Comparison of ENCODE assay signal across 8 cellular contexts in the genomic region with DNA sequence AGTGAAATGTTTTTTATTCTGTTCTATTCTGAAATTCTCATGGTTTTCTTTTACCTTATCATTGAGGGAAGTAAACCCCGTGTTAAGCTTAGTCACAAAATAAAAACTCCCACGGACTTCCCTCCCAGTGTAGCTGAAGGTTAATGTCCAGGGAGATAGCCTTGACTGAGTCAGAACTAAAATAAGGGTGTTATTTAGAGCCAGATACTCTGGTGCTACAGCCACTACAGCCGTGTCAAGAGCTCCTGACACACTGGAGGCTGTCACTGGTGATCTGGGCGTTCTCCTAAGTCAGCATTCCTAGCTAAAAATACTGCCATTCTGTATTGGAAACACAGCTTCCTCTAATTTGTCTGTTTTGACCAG.
DNase-seq lines count a peak whose midpoint lies in the region; ATAC-seq, FAIRE-seq and TF ChIP-seq lines count a peak whose summit lies in the region.

No MANE protein-coding gene starts in this region.

- peak; percentile 43 for ATAC-seq in HG02763 (IDR thresholded peaks at IDR 0.05; ENCODE audit: unreplicated experiment)
- peak; percentile 72 for ATAC-seq in GM12878

- H3K27ac ChIP-seq in GM12878 (ENCODE audit: control insufficient read depth, insufficient read depth) = peak overlapping the region; percentile 6; the same call in 1 of the 2 replicates
- peak overlapping the region; percentile 57 to 82 for H3K27ac ChIP-seq in uterus

- POLR2A ChIA-PET in GM12878 (lab: Charles Lee) = interaction anchor here (0.8 to 5.5 kb wide), 10 partner anchors 8 to 104 kb away, joined by 3 to 51 read pairs (median 6); a partner anchor contains a TSS

- H4K20me1 ChIP-seq in GM12878 (ENCODE audit: control insufficient read depth, insufficient read depth) = peaks cover 6% of the 10 kb centered on the region

- RAD21 ChIA-PET in GM12878 (lab: Charles Lee; ENCODE audit: unreplicated experiment) = interaction anchor here (1.0 to 13.6 kb wide), 36 partner anchors 8 to 252 kb away, joined by 3 to 441 read pairs (median 8); a partner anchor contains a TSS

- H3K27me3 ChIP-seq in GM12878 (replicated peaks in 1 of 2; ENCODE audit: control insufficient read depth in 2 of 2, insufficient read depth in 2 of 2, low read length in 1 of 2) = no peaks in the 10 kb centered on the region
- no peaks in the 10 kb centered on the region for H3K27me3 ChIP-seq in uterus

- peak; percentile 54 to 58 for TF ChIP-seq EP300 in GM12878 (IDR thresholded peaks at IDR 0.05; ENCODE audit: borderline replicate concordance in 1 of 2, control insufficient read depth in 1 of 2, low read depth in 2 of 2, low read length in 2 of 2)

- H3K9me3 Mint-ChIP-seq in CD14-positive monocyte = no peaks in the 10 kb centered on the region

- no TSS peak for BruUV-seq in GM12878 (replicated peaks; lab: Mats Ljungman, UMichigan)

- CTCF ChIA-PET in GM12878 (lab: Yijun Ruan, JAX) = interaction anchor here (0.7 to 11.3 kb wide), 25 partner anchors 10 to 291 kb away, joined by 3 to 441 read pairs (median 8); no protein-coding TSS in a partner anchor

- H3K4me3 Mint-ChIP-seq in CD14-positive monocyte = peak overlapping the region in 1 of 2 donors; percentile 62

- H3K79me2 ChIP-seq in GM12878 (ENCODE audit: control insufficient read depth, insufficient read depth, low read length) = peaks cover 7% of the 10 kb centered on the region

- peak overlapping the region; percentile 93 to 99 (median 98) for H3K27ac Mint-ChIP-seq in CD14-positive monocyte

- H3K4me3 ChIP-seq in GM12878 (no peak overlapping the region), uterus (no peak overlapping the region)

- H3K4me1 ChIP-seq in GM12878 (ENCODE audit: control insufficient read depth, insufficient read depth, low read length) = peaks cover 20% of the 10 kb centered on the region
- peaks cover 0 to 14% of the 10 kb centered on the region in 2 donors for H3K4me1 ChIP-seq in uterus

- intact Hi-C loops in CD14-positive monocyte (cut with micrococcal nuclease) (loop anchor here in 1 of 2 donors (2.0 kb wide), 1 partner anchor 42 kb away; no protein-coding TSS in a partner anchor), GM12878 (cut with micrococcal nuclease; ENCODE audit: unreplicated experiment) (loop anchor here (2.0 to 5.0 kb wide), 4 partner anchors 30 to 285 kb away; a partner anchor contains a TSS), uterus (cut with DNase I; ENCODE audit: low total_unique reads) (no loop called here)

- H3K9ac ChIP-seq in GM12878 (ENCODE audit: control insufficient read depth, insufficient read depth, low read length) = no peak overlapping the region; the same call in 1 of the 2 replicates

- no peak overlapping the region for H2AFZ ChIP-seq in GM12878 (ENCODE audit: control insufficient read depth, low read depth, low read length)

- TF ChIP-seq RAD21 in GM12878 (IDR thresholded peaks at IDR 0.05; ENCODE audit: insufficient read depth, low read depth, low read length) = no peak

- 1% methylated on average over 4 of the region's 4 CpGs for WGBS in GM12878 (ENCODE audit: insufficient coverage, insufficient replicate concordance, low lambda C conversion rate, missing lambda C conversion rate)

- TF ChIP-seq POLR2A in GM12878 (IDR thresholded peaks at IDR 0.05; ENCODE audit: low read depth, low read length) (no peak), uterus (IDR thresholded peaks at IDR 0.05) (peak in 1 of 2 donors; percentile 17)

- in situ Hi-C loops in GM12878 (cut with MboI) = loop anchor here (5.0 kb wide), 1 partner anchor 40 kb away; no protein-coding TSS in a partner anchor

- peaks cover 27 to 32% of the 10 kb centered on the region in 2 donors for H3K36me3 Mint-ChIP-seq in CD14-positive monocyte

- H3K27me3 Mint-ChIP-seq in CD14-positive monocyte (ENCODE audit: low read depth in 3 of 3) = no peaks in the 10 kb centered on the region

- H3K4me2 ChIP-seq in GM12878 (ENCODE audit: control insufficient read depth, insufficient read depth) = no peak overlapping the region

- peaks cover 68% of the 10 kb centered on the region for H3K4me1 Mint-ChIP-seq in CD14-positive monocyte

- H3K9me3 ChIP-seq in GM12878 (replicated peaks; ENCODE audit: control insufficient read depth, insufficient read depth, low read length) (no peaks in the 10 kb centered on the region), uterus (no peaks in the 10 kb centered on the region)

- FAIRE-seq in GM12878 (lab: Jason Lieb, UNC) = no peak

- SMC1A ChIA-PET in GM12878 (lab: Charles Lee; ENCODE audit: uncharacterized antibody, unreplicated experiment) = interaction anchor here (0.8 to 23.9 kb wide), 33 partner anchors 9 to 421 kb away, joined by 3 to 800 read pairs (median 6); a partner anchor contains a TSS

- TF ChIP-seq CTCF in CD14-positive monocyte (IDR thresholded peaks at IDR 0.05) (no peak), GM12878 (IDR thresholded peaks at IDR 0.05 in 2 of 3, conservative IDR thresholded peaks at IDR 0.05 in 1 of 3; ENCODE audit: control insufficient read depth in 2 of 3, extremely low read depth in 1 of 3, insufficient read depth in 1 of 3, low read depth in 3 of 3, low read length in 3 of 3) (no peak), uterus (IDR thresholded peaks at IDR 0.05) (no peak)

- DNase-seq in CD14-positive monocyte (ENCODE audit: low spot score) = peak; percentile 89
- DNase-seq in GM12878 (ENCODE audit: low read depth, low spot score) = peak; percentile 46
- peak; percentile 50 for DNase-seq in left kidney (ENCODE audit: low read depth, low spot score)
- DNase-seq in uterus = peak in 1 of 2 donors; percentile 54
- no peak for DNase-seq in NK-92 treated with Interleukin-12 subunit alpha and Interleukin-12 subunit beta, amount 100 ng/mL, for 24 hours (lab: John Stamatoyannopoulos, UW)
- no peak for DNase-seq in NCI-H1092 (lab: John Stamatoyannopoulos, UW)
- DNase-seq in stimulated activated CD4-positive, alpha-beta T cell treated with anti-CD3 and anti-CD28 coated beads, Interleukin-4, amount 100 ng/mL, for 24 hours = no peak

- H3K36me3 ChIP-seq in GM12878 (ENCODE audit: control insufficient read depth in 2 of 2, insufficient read depth in 2 of 2, low read length in 1 of 2) = no peaks in the 10 kb centered on the region
- H3K36me3 ChIP-seq in uterus = no peaks in the 10 kb centered on the region

TF ChIP-seq in GM12878, 131 proteins besides CTCF, POLR2A, EP300 and RAD21 (continues in another document):
- TF ChIP-seq, protein P1, sequence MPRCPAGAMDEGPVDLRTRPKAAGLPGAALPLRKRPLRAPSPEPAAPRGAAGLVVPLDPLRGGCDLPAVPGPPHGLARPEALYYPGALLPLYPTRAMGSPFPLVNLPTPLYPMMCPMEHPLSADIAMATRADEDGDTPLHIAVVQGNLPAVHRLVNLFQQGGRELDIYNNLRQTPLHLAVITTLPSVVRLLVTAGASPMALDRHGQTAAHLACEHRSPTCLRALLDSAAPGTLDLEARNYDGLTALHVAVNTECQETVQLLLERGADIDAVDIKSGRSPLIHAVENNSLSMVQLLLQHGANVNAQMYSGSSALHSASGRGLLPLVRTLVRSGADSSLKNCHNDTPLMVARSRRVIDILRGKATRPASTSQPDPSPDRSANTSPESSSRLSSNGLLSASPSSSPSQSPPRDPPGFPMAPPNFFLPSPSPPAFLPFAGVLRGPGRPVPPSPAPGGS (IDR thresholded peaks at IDR 0.05; ENCODE audit: borderline replicate concordance, insufficient read depth, low read depth, low read length, poor library complexity, severe bottlenecking) = peak; percentile 80
- peak; percentile 46; the same call in 1 of the 2 replicates for TF ChIP-seq EED (IDR thresholded peaks at IDR 0.05; ENCODE audit: low read depth)
- TF ChIP-seq, protein P2, sequence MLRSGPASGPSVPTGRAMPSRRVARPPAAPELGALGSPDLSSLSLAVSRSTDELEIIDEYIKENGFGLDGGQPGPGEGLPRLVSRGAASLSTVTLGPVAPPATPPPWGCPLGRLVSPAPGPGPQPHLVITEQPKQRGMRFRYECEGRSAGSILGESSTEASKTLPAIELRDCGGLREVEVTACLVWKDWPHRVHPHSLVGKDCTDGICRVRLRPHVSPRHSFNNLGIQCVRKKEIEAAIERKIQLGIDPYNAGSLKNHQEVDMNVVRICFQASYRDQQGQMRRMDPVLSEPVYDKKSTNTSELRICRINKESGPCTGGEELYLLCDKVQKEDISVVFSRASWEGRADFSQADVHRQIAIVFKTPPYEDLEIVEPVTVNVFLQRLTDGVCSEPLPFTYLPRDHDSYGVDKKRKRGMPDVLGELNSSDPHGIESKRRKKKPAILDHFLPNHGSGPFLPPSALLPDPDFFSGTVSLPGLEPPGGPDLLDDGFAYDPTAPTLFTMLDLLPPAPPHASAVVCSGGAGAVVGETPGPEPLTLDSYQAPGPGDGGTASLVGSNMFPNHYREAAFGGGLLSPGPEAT (IDR thresholded peaks at IDR 0.05; ENCODE audit: low read depth) = peak; percentile 32; the same call in 1 of the 2 replicates
- no peak for TF ChIP-seq CEBPB (IDR thresholded peaks at IDR 0.05; ENCODE audit: borderline replicate concordance in 1 of 2, low read depth in 2 of 2, low read length in 2 of 2)
- peak; percentile 72; the same call in 1 of the 2 replicates for TF ChIP-seq NFIC (IDR thresholded peaks at IDR 0.05; ENCODE audit: low read depth, low read length)
- TF ChIP-seq IKZF1 (conservative IDR thresholded peaks at IDR 0.05) = peak; percentile 73
- no peak for TF ChIP-seq NFXL1 (IDR thresholded peaks at IDR 0.05; ENCODE audit: borderline replicate concordance)
- no peak for TF ChIP-seq YY1 (IDR thresholded peaks at IDR 0.05; ENCODE audit: low read depth, low read length)
- no peak for TF ChIP-seq NR2C2 (IDR thresholded peaks at IDR 0.05; ENCODE audit: borderline replicate concordance, control insufficient read depth, insufficient read length, low read depth)
- TF ChIP-seq TCF12 (IDR thresholded peaks at IDR 0.05; ENCODE audit: low read depth, low read length) = no peak
- peak; percentile 54 for TF ChIP-seq RUNX3 (IDR thresholded peaks at IDR 0.05; ENCODE audit: low read length)
- TF ChIP-seq STAT1 (conservative IDR thresholded peaks at IDR 0.05) = no peak
- TF ChIP-seq MXI1 (IDR thresholded peaks at IDR 0.05; ENCODE audit: low read depth, low read length) = no peak
- TF ChIP-seq BCL11A (IDR thresholded peaks at IDR 0.05; ENCODE audit: low read depth, low read length) = no peak
- TF ChIP-seq MEF2B (IDR thresholded peaks at IDR 0.05; ENCODE audit: partially characterized antibody, poor library complexity, severe bottlenecking) = peak; percentile 78
- TF ChIP-seq ZBED1 (IDR thresholded peaks at IDR 0.05; ENCODE audit: borderline replicate concordance) = peak; percentile 58; the same call in 1 of the 2 replicates
- 0 out of 2 replicates have a peak, but pooled peaks have one; percentile 32 for TF ChIP-seq GATAD2B (conservative IDR thresholded peaks at IDR 0.05; ENCODE audit: low read depth)
- TF ChIP-seq JUNB (IDR thresholded peaks at IDR 0.05) = peak; percentile 62
- no peak for TF ChIP-seq CHD4 (IDR thresholded peaks at IDR 0.05)
- no peak for TF ChIP-seq CBX5 (IDR thresholded peaks at IDR 0.05; ENCODE audit: low read depth)
- peak; percentile 49; the same call in 1 of the 2 replicates for TF ChIP-seq FOXM1 (IDR thresholded peaks at IDR 0.05; ENCODE audit: low read depth, low read length)

Comparison
In these comparisons a context has a peak if more than half of its experiments do, and no peak if none do; other contexts are left out.
1. DNase-seq: peak in CD14-positive monocyte (single experiment), GM12878 (single experiment) and left kidney (single experiment); none in NK-92 treated with Interleukin-12 subunit alpha and Interleukin-12 subunit beta, amount 100 ng/mL, for 24 hours (single experiment), NCI-H1092 (single experiment) and stimulated activated CD4-positive, alpha-beta T cell treated with anti-CD3 and anti-CD28 coated beads, Interleukin-4, amount 100 ng/mL, for 24 hours (single experiment).